Comparison of ENCODE assay signal across 8 cellular contexts in the genomic region with DNA sequence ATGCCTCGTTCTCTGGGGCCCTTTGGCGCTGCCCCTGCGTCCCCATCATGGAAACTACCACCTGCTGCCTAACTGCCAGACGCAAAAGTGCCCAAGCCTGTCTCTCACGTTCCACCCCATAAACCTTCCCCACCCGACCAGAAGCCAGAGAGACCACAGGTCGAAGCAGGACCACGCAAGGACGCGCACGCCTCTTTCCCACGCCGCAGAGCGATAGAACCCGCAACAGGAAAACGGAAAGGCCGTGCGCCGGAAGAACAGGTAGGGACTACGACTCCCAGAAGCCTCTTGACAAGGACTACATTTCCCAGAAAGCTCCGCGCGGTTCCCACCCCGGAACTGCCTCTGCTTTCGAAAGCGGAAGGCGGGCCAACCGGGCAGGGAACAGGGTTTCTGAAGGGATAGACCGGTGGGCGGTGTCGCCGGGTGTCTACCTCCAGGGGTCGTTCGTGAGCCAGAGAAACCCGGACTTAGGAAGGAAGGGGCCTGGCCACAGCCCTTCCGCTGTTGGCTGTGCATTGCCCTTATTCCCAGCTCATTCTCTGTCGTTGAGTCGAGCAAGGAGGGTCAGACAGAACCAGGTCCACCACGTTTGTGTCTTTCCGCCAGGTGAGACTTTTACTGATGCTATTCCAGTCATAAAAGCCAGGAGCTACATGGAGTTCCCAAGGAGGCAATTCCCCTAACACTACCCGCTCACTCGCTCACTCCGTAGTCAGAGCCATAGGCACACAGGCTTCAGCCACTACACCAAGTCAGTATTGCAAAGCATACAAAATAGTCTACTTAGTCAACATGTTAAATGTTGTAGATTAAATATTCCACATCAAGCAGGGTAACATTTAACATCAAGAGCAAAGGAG. TPM values are rescaled to one million over a fixed set of nuclear protein-coding genes. Genes with fewer than 3 reads are reported as not detected.
DNase-seq lines count a peak whose midpoint lies in the region; ATAC-seq, FAIRE-seq and TF ChIP-seq lines count a peak whose summit lies in the region.

No MANE protein-coding gene starts in this region.

- CTCF ChIA-PET in T-cell (lab: Charles Lee), result interaction anchor here (0.6 to 2.4 kb wide), 24 partner anchors 9 to 427 kb away, joined by 3 to 32 read pairs (median 4); no protein-coding TSS in a partner anchor

- 3 to 5% (median 4%) methylated on average over 43 of the region's 43 CpGs for WGBS in psoas muscle, 3 donors

- H3K36me3 Mint-ChIP-seq in T-cell, result peaks cover 4% of the 10 kb centered on the region

- H3K4me1 ChIP-seq in psoas muscle (no peaks in the 10 kb centered on the region), uterus (no peaks in the 10 kb centered on the region)

- H3K9me3 Mint-ChIP-seq in T-cell, result no peaks in the 10 kb centered on the region

- TF ChIP-seq POLR2A in GM12892 (IDR thresholded peaks at IDR 0.05; ENCODE audit: low read depth, low read length) (peak; percentile 82), uterus (IDR thresholded peaks at IDR 0.05) (peak; percentile 35 to 51)

- H3K4me1 Mint-ChIP-seq in T-cell, result peaks cover 57 to 59% (median 58%) of the 10 kb centered on the region in 3 donors

- H3K27ac ChIP-seq in psoas muscle (peak overlapping the region; percentile 86), uterus (peak overlapping the region; percentile 82 to 83)

- ATAC-seq in HG02852 (IDR thresholded peaks at IDR 0.05; ENCODE audit: unreplicated experiment) (peak; percentile 96), T-cell (replicated peaks in 1 of 4) (peak; percentile 88 to 94 (median 92)), left ventricle myocardium superior (peak; percentile 98), psoas muscle (peak; percentile 97 to 100 (median 98))

- H3K4me3 ChIP-seq in psoas muscle, result peak overlapping the region; percentile 88
- H3K4me3 ChIP-seq in uterus, result peak overlapping the region; percentile 53 to 67

- H3K9me3 ChIP-seq in psoas muscle (no peaks in the 10 kb centered on the region), uterus (no peaks in the 10 kb centered on the region)

- H3K27me3 Mint-ChIP-seq in T-cell, result no peaks in the 10 kb centered on the region

- peak overlapping the region; percentile 99 for H3K27ac Mint-ChIP-seq in T-cell

- intact Hi-C loops in left ventricle myocardium superior (cut with micrococcal nuclease), result loop anchor here (5.0 to 10.0 kb wide), 2 partner anchors 53 to 146 kb away; partner anchors contain the start of gene ZBTB38
- intact Hi-C loops in psoas muscle (cut with DNase I), result loop anchor here (2.0 to 5.0 kb wide), 4 partner anchors 46 to 146 kb away; partner anchors contain the start of gene ZBTB38 (in 1 of the 2)
- intact Hi-C loops in uterus (cut with DNase I; ENCODE audit: low total_unique reads), result loop anchor here (5.0 kb wide), 2 partner anchors 146 to 246 kb away; no protein-coding TSS in a partner anchor

- H3K27me3 ChIP-seq in psoas muscle (ENCODE audit: insufficient read depth in 3 of 3, low read length in 2 of 3), result no peaks in the 10 kb centered on the region
- H3K27me3 ChIP-seq in uterus, result no peaks in the 10 kb centered on the region

- H3K4me3 Mint-ChIP-seq in T-cell, result peak overlapping the region; percentile 93 to 100 (median 99)

- POLR2A ChIA-PET in T-cell (lab: Charles Lee), result interaction anchor here in 1 of 2 donors (0.6 to 1.0 kb wide), 2 partner anchors 101 to 130 kb away, joined by 4 to 5 read pairs; no protein-coding TSS in a partner anchor

- DNase-seq in GM12892 (ENCODE audit: insufficient read length) (peak; percentile 93), NCI-H1436 treated with DMSO at 0.1 percent for 48 hours (lab: John Stamatoyannopoulos, UW) (peak; percentile 98), T-cell (peak; percentile 94 to 98 (median 96)), amygdala (lab: John Stamatoyannopoulos, UW) (peak; percentile 84 to 98 (median 96)), left ventricle myocardium superior (peak; percentile 98), psoas muscle (peak; percentile 98 to 99), uterus (peak; percentile 98 to 99)

- peak; percentile 96 for FAIRE-seq in GM12892 (lab: Jason Lieb, UNC)

- TF ChIP-seq CTCF in psoas muscle (IDR thresholded peaks at IDR 0.05) (peak; percentile 72), uterus (IDR thresholded peaks at IDR 0.05) (peak; percentile 75 to 87 (median 80))

- no peaks in the 10 kb centered on the region for H3K36me3 ChIP-seq in psoas muscle (ENCODE audit: insufficient read depth in 1 of 2, low read depth in 1 of 2)
- H3K36me3 ChIP-seq in uterus, result no peaks in the 10 kb centered on the region

RNA-seq across cellular contexts. Expression of gene ZBTB38, which starts 56.6 kb away (rescaled TPM):
- 101 TPM for polyA plus RNA-seq in GM12892 (2012; ENCODE audit: missing spikeins)
- total RNA-seq in T-cell (10 to 100 TPM; 38.7 to 72.3 (median 58.2) TPM), left ventricle myocardium superior (105 TPM), psoas muscle (100 to 1,000 TPM in 1 of 4 donors, 10 to 100 TPM in 3; 56.7 to 212 (median 87.0) TPM), uterus (100 to 1,000 TPM; 125 to 183 (median 149) TPM)
- 10 to 100 TPM; 24.2 to 61.7 (median 48.7) TPM for polyA plus RNA-seq in psoas muscle

Comparison
In these comparisons a context has a peak if more than half of its experiments do, and no peak if none do; other contexts are left out.
1. Peak in every context shown above with its lines: DNase-seq, ATAC-seq, H3K4me3 ChIP-seq and H3K27ac ChIP-seq.